Comparison of ENCODE assay signal across 8 cellular contexts in genomic region chr16:74430036-74430712, GRCh38. TPM values are rescaled to one million over a fixed set of nuclear protein-coding genes. Genes with fewer than 3 reads are reported as not detected.
DNase-seq lines count a peak whose midpoint lies in the region; ATAC-seq and TF ChIP-seq lines count a peak whose summit lies in the region.
"Not testable (repeated sequence)": the region's sequence is repeated elsewhere in the genome, so short reads cannot be mapped to it uniquely, and the experiment has no call there.

No MANE protein-coding gene starts in this region.

- not testable (repeated sequence) for H3K4me3 Mint-ChIP-seq in activated T-cell treated with anti-CD3 and anti-CD28 coated beads, Interleukin-2, amount 50 U/mL, for 72 hours; mesothelial cell of epicardium

- TF ChIP-seq CTCF in mesothelial cell of epicardium (IDR thresholded peaks at IDR 0.05; ENCODE audit: unreplicated experiment) = peak; percentile 85

- not testable (repeated sequence) for TF ChIP-seq POLR2A in erythroblast (IDR thresholded peaks at IDR 0.05; ENCODE audit: low read length)

- not testable (repeated sequence) for H3K27ac Mint-ChIP-seq in activated T-cell treated with anti-CD3 and anti-CD28 coated beads, Interleukin-2, amount 50 U/mL, for 72 hours; mesothelial cell of epicardium

- not testable (repeated sequence) for H3K36me3 Mint-ChIP-seq in activated T-cell treated with anti-CD3 and anti-CD28 coated beads, Interleukin-2, amount 50 U/mL, for 72 hours (ENCODE audit: insufficient read depth in 2 of 2); mesothelial cell of epicardium

- not testable (repeated sequence) for H3K27me3 Mint-ChIP-seq in activated T-cell treated with anti-CD3 and anti-CD28 coated beads, Interleukin-2, amount 50 U/mL, for 72 hours (ENCODE audit: low read depth); mesothelial cell of epicardium (ENCODE audit: low read depth)

- DNase-seq in CD1c-positive myeloid dendritic cell (ENCODE audit: extremely low spot score) = peak; percentile 40
- DNase-seq in LHCN-M2 (ENCODE audit: low read depth) = peak; percentile 34
- DNase-seq in SHP77 treated with DMSO at 0.1 percent for 48 hours (lab: John Stamatoyannopoulos, UW) = peak; percentile 25
- DNase-seq in activated T-cell treated with anti-CD3 and anti-CD28 coated beads, Interleukin-2, amount 50 U/mL, for 72 hours = peak; percentile 39 to 43
- DNase-seq in erythroblast (lab: John Stamatoyannopoulos, UW) = peak; percentile 50 to 69
- DNase-seq in mesothelial cell of epicardium (ENCODE audit: low spot score in 2 of 2, unreplicated experiment in 2 of 2) = peak in 1 of 2 experiments; percentile 55
- DNase-seq in stimulated activated CD4-positive, alpha-beta T cell treated with anti-CD3 and anti-CD28 coated beads, TNF-alpha, amount 100 ng/mL, for 4 hours (ENCODE audit: low read depth in 3 of 3) = peak; percentile 10 to 16 (median 14)

- not testable (repeated sequence) for H3K4me1 Mint-ChIP-seq in activated T-cell treated with anti-CD3 and anti-CD28 coated beads, Interleukin-2, amount 50 U/mL, for 72 hours (ENCODE audit: low read depth); mesothelial cell of epicardium

- H3K9me3 Mint-ChIP-seq in activated T-cell treated with anti-CD3 and anti-CD28 coated beads, Interleukin-2, amount 50 U/mL, for 72 hours; mesothelial cell of epicardium: not testable (repeated sequence)

- ATAC-seq in GM19467 (IDR thresholded peaks at IDR 0.05; ENCODE audit: unreplicated experiment) = peak; percentile 50
- ATAC-seq in activated T-cell treated with anti-CD3 and anti-CD28 coated beads, Interleukin-2, amount 50 U/mL, for 72 hours (replicated peaks in 1 of 2) = peak; percentile 76 to 82

RNA-seq across cellular contexts. Expression of gene CLEC18B, which starts 8.9 kb away (rescaled TPM):
- total RNA-seq in LHCN-M2 (2014; rRNA removed) (0.38 TPM in 1 of 2 replicates, not detected in the other), mesothelial cell of epicardium (0.29 to 1.1 TPM (median 0.89 TPM) in 3 replicates)
- 0.11 TPM for polyA plus RNA-seq in LHCN-M2 (2012)
- 1 to 10 TPM; 2.1 to 2.4 TPM for total RNA-seq in activated T-cell treated with anti-CD3 and anti-CD28 coated beads, Interleukin-2, amount 50 U/mL, for 72 hours

RNA-seq across cellular contexts. Expression of gene NPIPB15, which starts 54.1 kb away (rescaled TPM):
- 0.77 and 1.0 TPM in 2 replicates for total RNA-seq in LHCN-M2 (2014; rRNA removed)
- 0.67 TPM for polyA plus RNA-seq in LHCN-M2 (2012)
- total RNA-seq in activated T-cell treated with anti-CD3 and anti-CD28 coated beads, Interleukin-2, amount 50 U/mL, for 72 hours = 1 to 10 TPM; 5.0 to 7.4 TPM
- total RNA-seq in mesothelial cell of epicardium = 7.2 to 8.7 TPM (median 8.7 TPM) in 3 replicates
